In genomic region chr1:15991427-15992186, GRCh38 we compare ENCODE assay signal across 1 cellular context.
TF ChIP-seq lines count a peak whose summit lies in the region.

No MANE protein-coding gene starts in this region.

TF ChIP-seq in HepG2, 621 proteins besides CTCF, POLR2A, EP300 and RAD21:
- TF ChIP-seq ZNF263 (CRISPR knock-in tag; IDR thresholded peaks at IDR 0.05) (0 out of 2 replicates have a peak, but pooled peaks have one; percentile 53), ZC3H4 (CRISPR knock-in tag; IDR thresholded peaks at IDR 0.05; ENCODE audit: borderline replicate concordance) (no peak)
